In the genomic region with DNA sequence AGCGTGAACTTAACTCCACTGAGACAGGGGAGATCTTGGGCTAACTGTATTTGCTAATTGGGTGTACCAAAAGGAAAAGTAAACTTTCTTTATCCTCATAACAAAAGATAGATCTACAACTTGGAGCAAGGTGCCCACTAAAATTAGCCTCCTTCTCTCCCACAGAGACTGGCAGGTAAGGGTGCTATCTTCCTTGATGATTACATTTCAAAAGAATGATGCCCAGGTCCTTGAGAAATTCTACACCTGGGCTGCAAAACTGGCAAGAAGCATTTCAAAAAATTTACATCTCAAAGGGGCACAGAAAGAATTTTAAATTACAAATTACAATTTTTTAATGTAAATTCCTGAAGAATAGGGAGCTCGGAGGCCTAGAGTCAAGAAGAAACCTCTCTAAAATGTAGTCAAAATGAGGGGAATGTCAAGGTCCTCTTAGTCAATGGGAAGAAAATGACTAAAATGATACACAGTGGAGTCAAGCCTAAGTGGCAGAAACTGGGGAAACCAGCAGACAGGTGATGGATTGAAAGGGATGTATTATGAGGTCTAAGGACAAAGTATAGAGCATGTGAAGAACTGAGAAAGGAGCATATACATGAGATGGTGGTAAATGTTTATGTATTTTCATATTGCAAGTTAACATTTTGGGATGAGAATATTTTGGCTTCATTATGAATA, we compare ENCODE assay signal across 30 cellular contexts.
"Had no signal": no experiment of that assay in that cellular context is flagged by ENCODE, and none has a peak within 500 bp of the region (broad histone marks: within the 10 kb centered on the region; RNA-seq: fewer than 3 reads in every experiment).

No MANE protein-coding gene starts in this region.

- ATAC-seq: heart right ventricle; left cardiac atrium; left lung; naive thymus-derived CD4-positive, alpha-beta T cell; right lobe of liver; stimulated activated naive B cell treated with anti-CD40 and anti-IgM and Interleukin-4, amounts not matched to agents 10 μg/mL and 1 μg/mL and 100 μg/mL, for 72 hours; upper lobe of right lung had no signal

- H3K4me3 ChIP-seq: colonic mucosa, esophagus squamous epithelium, heart right ventricle, left lung, neural progenitor cell, right lobe of liver, thoracic aorta, transverse colon, upper lobe of right lung, vagina had no signal

- H3K4me3 Mint-ChIP-seq: naive thymus-derived CD4-positive, alpha-beta T cell; nephron; neural progenitor cell; stimulated activated naive B cell treated with anti-CD40 and anti-IgM and Interleukin-4, amounts not matched to agents 10 μg/mL and 1 μg/mL and 100 μg/mL, for 72 hours; stimulated activated naive CD8-positive, alpha-beta T cell treated with anti-CD3 and anti-CD28 coated beads, Interleukin-15, Interleukin-2, amounts not matched to agents 100 ng/mL and 50 ng/mL, for 24 hours had no signal

- H3K27ac ChIP-seq: colonic mucosa, esophagus squamous epithelium, heart right ventricle, left lung, neural progenitor cell, parathyroid adenoma, right lobe of liver, thoracic aorta, transverse colon, upper lobe of right lung, vagina had no signal

- H3K9me3 ChIP-seq: colonic mucosa, esophagus squamous epithelium, right lobe of liver, thoracic aorta, transverse colon, upper lobe of right lung, vagina had no signal

- H3K27me3 ChIP-seq: colonic mucosa, esophagus squamous epithelium, heart right ventricle, left lung, neural progenitor cell, right lobe of liver, transverse colon, upper lobe of right lung, vagina had no signal

- H2AFZ ChIP-seq: neural progenitor cell, parathyroid adenoma had no signal

- DNase-seq: colonic mucosa; dermis blood vessel endothelial cell; effector memory CD4-positive, alpha-beta T cell; erythroblast; esophagus squamous epithelium; foreskin melanocyte; glutamatergic neuron; heart right ventricle; hippocampal formation; left cardiac atrium; left lung; mesenchymal stem cell; midbrain; naive thymus-derived CD4-positive, alpha-beta T cell; right lobe of liver; small intestine; stimulated activated CD4-positive, alpha-beta T cell treated with anti-CD3 and anti-CD28 coated beads, Interleukin-15, amount 100 ng/mL, for 24 hours; stimulated activated CD4-positive, alpha-beta T cell treated with anti-CD3 and anti-CD28 coated beads, Interleukin-2, amount 100 ng/mL, for 48 hours; stimulated activated naive B cell treated with anti-CD40 and anti-IgM and Interleukin-4, amounts not matched to agents 10 μg/mL and 1 μg/mL and 100 μg/mL, for 72 hours; transverse colon; upper lobe of right lung had no signal

- H3K4me1 ChIP-seq: colonic mucosa, esophagus squamous epithelium, heart right ventricle, left lung, parathyroid adenoma, right lobe of liver, transverse colon, upper lobe of right lung, vagina had no signal

- FAIRE-seq: endometrium, islet of Langerhans, small intestine had no signal

- H3K36me3 ChIP-seq: colonic mucosa, esophagus squamous epithelium, heart right ventricle, left lung, neural progenitor cell, right lobe of liver, thoracic aorta, transverse colon, upper lobe of right lung, vagina had no signal

- H3K9me3 Mint-ChIP-seq: neural progenitor cell had no signal

- H3K79me2 ChIP-seq: parathyroid adenoma had no signal

- H3K27me3 Mint-ChIP-seq: naive thymus-derived CD4-positive, alpha-beta T cell; progenitor cell of endocrine pancreas; stimulated activated naive B cell treated with anti-CD40 and anti-IgM and Interleukin-4, amounts not matched to agents 10 μg/mL and 1 μg/mL and 100 μg/mL, for 72 hours; stimulated activated naive CD8-positive, alpha-beta T cell treated with anti-CD3 and anti-CD28 coated beads, Interleukin-15, Interleukin-2, amounts not matched to agents 100 ng/mL and 50 ng/mL, for 24 hours had no signal

- H3K27ac Mint-ChIP-seq: naive thymus-derived CD4-positive, alpha-beta T cell; nephron; neural progenitor cell; progenitor cell of endocrine pancreas; stimulated activated naive B cell treated with anti-CD40 and anti-IgM and Interleukin-4, amounts not matched to agents 10 μg/mL and 1 μg/mL and 100 μg/mL, for 72 hours; stimulated activated naive CD8-positive, alpha-beta T cell treated with anti-CD3 and anti-CD28 coated beads, Interleukin-15, Interleukin-2, amounts not matched to agents 100 ng/mL and 50 ng/mL, for 24 hours had no signal

- H3K36me3 Mint-ChIP-seq: naive thymus-derived CD4-positive, alpha-beta T cell; neural progenitor cell; stimulated activated naive B cell treated with anti-CD40 and anti-IgM and Interleukin-4, amounts not matched to agents 10 μg/mL and 1 μg/mL and 100 μg/mL, for 72 hours had no signal

- H3K4me2 ChIP-seq: neural progenitor cell had no signal

- H3K4me1 Mint-ChIP-seq: naive thymus-derived CD4-positive, alpha-beta T cell; nephron; neural progenitor cell; stimulated activated naive B cell treated with anti-CD40 and anti-IgM and Interleukin-4, amounts not matched to agents 10 μg/mL and 1 μg/mL and 100 μg/mL, for 72 hours had no signal
